1 cellular context compared by ENCODE assay signal in genomic region chr9:33473643-33474352, GRCh38.
A peak's percentile ranks its signal among the peaks of the same experiment; 100 is the strongest.
TF ChIP-seq lines count a peak whose summit lies in the region.

Gene NOL6 (minus strand): TSS chr9:33473924. CDS start chr9:33473842, 82 bp downstream.

TF ChIP-seq in HepG2, 621 proteins besides CTCF, POLR2A, EP300 and RAD21 (continued from another document and continues in another):
- TF ChIP-seq ZFX (CRISPR knock-in tag; IDR thresholded peaks at IDR 0.05; ENCODE audit: low read depth) (peak; percentile 97), SMAD1 (CRISPR knock-in tag; IDR thresholded peaks at IDR 0.05; ENCODE audit: borderline replicate concordance, low read depth) (peak; percentile 81; the same call in 1 of the 2 replicates), ZNF468 (CRISPR knock-in tag; IDR thresholded peaks at IDR 0.05) (0 out of 2 replicates have a peak, but pooled peaks have one; percentile 29), FOXM1 (CRISPR knock-in tag; IDR thresholded peaks at IDR 0.05) (no peak), ZNF800 (CRISPR knock-in tag; IDR thresholded peaks at IDR 0.05) (no peak), ZBTB1 (CRISPR knock-in tag; IDR thresholded peaks at IDR 0.05; ENCODE audit: borderline replicate concordance) (no peak), ZNF501 (CRISPR knock-in tag; IDR thresholded peaks at IDR 0.05) (peak; percentile 49), HCFC1 (IDR thresholded peaks at IDR 0.05; ENCODE audit: low read depth, low read length) (peak; percentile 56; the same call in 1 of the 2 replicates), MXI1 (IDR thresholded peaks at IDR 0.05; ENCODE audit: borderline replicate concordance, low read depth, low read length) (peak; percentile 99), FOXK2 (IDR thresholded peaks at IDR 0.05) (peak; percentile 29; the same call in 1 of the 2 replicates), PHF20 (CRISPR knock-in tag; IDR thresholded peaks at IDR 0.05) (peak; percentile 93), THAP9 (CRISPR knock-in tag; IDR thresholded peaks at IDR 0.05; ENCODE audit: borderline replicate concordance) (peak; percentile 72; the same call in 1 of the 2 replicates), ATF6 (CRISPR knock-in tag; conservative IDR thresholded peaks at IDR 0.05) (no peak), DR1 (CRISPR knock-in tag; IDR thresholded peaks at IDR 0.05) (0 out of 2 replicates have a peak, but pooled peaks have one; percentile 46), ERF (CRISPR knock-in tag; IDR thresholded peaks at IDR 0.05) (peak; percentile 26; the same call in 1 of the 2 replicates), E2F1 (CRISPR knock-in tag; IDR thresholded peaks at IDR 0.05) (no peak), TEAD3 (CRISPR knock-in tag; optimal IDR thresholded peaks at IDR 0.05; ENCODE audit: borderline replicate concordance) (peak; percentile 75), ZSCAN9 (CRISPR knock-in tag; IDR thresholded peaks at IDR 0.05; ENCODE audit: borderline replicate concordance) (peak; percentile 35; the same call in 1 of the 2 replicates), MXD1 (CRISPR knock-in tag; IDR thresholded peaks at IDR 0.05) (peak; percentile 99; the same call in 1 of the 2 replicates), ZNF451 (CRISPR knock-in tag; IDR thresholded peaks at IDR 0.05) (peak; percentile 23; the same call in 1 of the 2 replicates), IRF2 (CRISPR knock-in tag; IDR thresholded peaks at IDR 0.05) (peak; percentile 98), TGIF2 (CRISPR knock-in tag; IDR thresholded peaks at IDR 0.05) (peak; percentile 97), ZNF282 (IDR thresholded peaks at IDR 0.05; ENCODE audit: partially characterized antibody) (no peak), SRSF1 (optimal IDR thresholded peaks at IDR 0.05; ENCODE audit: low read depth, low read length) (peak; percentile 67), KLF16 (CRISPR knock-in tag; IDR thresholded peaks at IDR 0.05) (peak in 1 of 2 experiments; percentile 76; a peak in 1 of 4 replicates), YEATS4 (CRISPR knock-in tag; IDR thresholded peaks at IDR 0.05; ENCODE audit: borderline replicate concordance) (peak; percentile 90; the same call in 1 of the 2 replicates), CREB1 (IDR thresholded peaks at IDR 0.05) (peak; percentile 56), CREB1 (CRISPR knock-in tag; IDR thresholded peaks at IDR 0.05) (peak; percentile 89), ZNF124 (CRISPR knock-in tag; IDR thresholded peaks at IDR 0.05) (0 out of 2 replicates have a peak, but pooled peaks have one; percentile 57), ATF3 (CRISPR knock-in tag; IDR thresholded peaks at IDR 0.05) (no peak), ZBTB38 (CRISPR knock-in tag; IDR thresholded peaks at IDR 0.05) (0 out of 2 replicates have a peak, but pooled peaks have one; percentile 50), ZFP91 (CRISPR knock-in tag; IDR thresholded peaks at IDR 0.05; ENCODE audit: borderline replicate concordance) (peak; percentile 76; the same call in 1 of the 2 replicates), SALL1 (CRISPR knock-in tag; IDR thresholded peaks at IDR 0.05) (peak; percentile 66), DRAP1 (CRISPR knock-in tag; IDR thresholded peaks at IDR 0.05) (peak; percentile 85), YEATS2 (CRISPR knock-in tag; IDR thresholded peaks at IDR 0.05; ENCODE audit: borderline replicate concordance) (peak; percentile 95), NFE2L1 (CRISPR knock-in tag; IDR thresholded peaks at IDR 0.05; ENCODE audit: borderline replicate concordance) (peak; percentile 69; the same call in 1 of the 2 replicates), ATM (IDR thresholded peaks at IDR 0.05; ENCODE audit: borderline replicate concordance) (no peak), PAXIP1 (CRISPR knock-in tag; conservative IDR thresholded peaks at IDR 0.05) (no peak), HDAC1 (CRISPR knock-in tag; IDR thresholded peaks at IDR 0.05) (peak; percentile 91), ZNF879 (CRISPR knock-in tag; IDR thresholded peaks at IDR 0.05) (no peak), MIER3 (CRISPR knock-in tag; IDR thresholded peaks at IDR 0.05; ENCODE audit: borderline replicate concordance) (peak; percentile 51; the same call in 1 of the 2 replicates), NR0B2 (CRISPR knock-in tag; IDR thresholded peaks at IDR 0.05) (peak; percentile 98; the same call in 1 of the 2 replicates), RXRB (CRISPR knock-in tag; IDR thresholded peaks at IDR 0.05; ENCODE audit: borderline replicate concordance) (peak; percentile 58; the same call in 1 of the 2 replicates)
